ENCODE assay signal across 2 cellular contexts in the genomic region with DNA sequence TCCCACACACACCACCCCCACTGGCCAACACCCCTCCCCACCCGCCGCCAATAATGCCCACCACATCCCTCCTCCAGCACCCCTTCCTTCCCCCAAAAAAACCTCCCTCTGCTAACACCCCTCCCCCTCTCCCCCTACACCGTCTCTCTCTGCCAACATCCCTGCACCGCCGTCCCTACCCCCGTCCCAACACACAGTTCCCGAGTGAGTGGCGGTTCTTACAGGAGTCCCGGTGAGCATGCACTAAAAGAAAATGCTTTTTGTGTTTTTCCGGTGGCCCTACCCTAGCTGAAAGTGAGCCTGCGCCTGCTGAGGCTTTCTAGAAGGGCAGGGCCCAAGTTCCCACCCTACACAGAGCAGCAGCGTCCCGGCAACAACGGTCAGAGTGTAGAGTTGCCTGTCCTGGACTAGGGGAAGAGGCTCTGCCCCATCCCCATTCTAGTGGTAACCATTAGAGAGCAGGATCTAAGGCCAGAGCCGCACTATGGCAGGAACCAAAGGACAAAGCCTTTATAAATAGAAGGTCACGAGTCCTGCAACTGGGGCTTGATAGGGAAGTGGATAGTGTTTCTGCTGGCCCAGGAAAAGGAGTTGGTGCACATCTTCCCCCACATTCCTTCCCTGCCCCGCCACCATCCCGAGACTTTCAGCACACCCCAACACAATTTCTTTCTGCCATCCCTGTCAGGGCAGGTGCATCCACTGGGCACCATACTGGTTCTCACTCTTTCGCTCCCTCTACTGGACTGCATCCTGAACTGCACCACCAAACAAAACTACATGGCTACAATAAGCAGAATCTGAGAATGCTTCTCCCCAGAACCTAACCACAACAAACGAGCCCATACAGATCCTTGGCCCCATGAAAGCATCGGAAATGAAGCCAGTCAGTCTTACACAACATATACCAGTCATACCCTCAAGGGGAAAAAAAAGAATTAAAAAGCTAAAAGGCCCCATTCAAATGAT.
TF ChIP-seq lines count a peak whose summit lies in the region.

No MANE protein-coding gene starts in this region.

TF ChIP-seq in GM12878, 131 proteins besides CTCF, POLR2A, EP300 and RAD21 (continued from another document and continues in another):
- TF ChIP-seq RFX5 (IDR thresholded peaks at IDR 0.05; ENCODE audit: low read depth, low read length): no peak
- no peak for TF ChIP-seq NFYA (IDR thresholded peaks at IDR 0.05; ENCODE audit: borderline replicate concordance, low read depth, low read length)
- TF ChIP-seq BRCA1 (IDR thresholded peaks at IDR 0.05; ENCODE audit: low read depth, low read length): no peak
- TF ChIP-seq YY1 (IDR thresholded peaks at IDR 0.05; ENCODE audit: low read depth, low read length): 0 out of 2 replicates have a peak, but pooled peaks have one; percentile 54
- TF ChIP-seq, protein P1, sequence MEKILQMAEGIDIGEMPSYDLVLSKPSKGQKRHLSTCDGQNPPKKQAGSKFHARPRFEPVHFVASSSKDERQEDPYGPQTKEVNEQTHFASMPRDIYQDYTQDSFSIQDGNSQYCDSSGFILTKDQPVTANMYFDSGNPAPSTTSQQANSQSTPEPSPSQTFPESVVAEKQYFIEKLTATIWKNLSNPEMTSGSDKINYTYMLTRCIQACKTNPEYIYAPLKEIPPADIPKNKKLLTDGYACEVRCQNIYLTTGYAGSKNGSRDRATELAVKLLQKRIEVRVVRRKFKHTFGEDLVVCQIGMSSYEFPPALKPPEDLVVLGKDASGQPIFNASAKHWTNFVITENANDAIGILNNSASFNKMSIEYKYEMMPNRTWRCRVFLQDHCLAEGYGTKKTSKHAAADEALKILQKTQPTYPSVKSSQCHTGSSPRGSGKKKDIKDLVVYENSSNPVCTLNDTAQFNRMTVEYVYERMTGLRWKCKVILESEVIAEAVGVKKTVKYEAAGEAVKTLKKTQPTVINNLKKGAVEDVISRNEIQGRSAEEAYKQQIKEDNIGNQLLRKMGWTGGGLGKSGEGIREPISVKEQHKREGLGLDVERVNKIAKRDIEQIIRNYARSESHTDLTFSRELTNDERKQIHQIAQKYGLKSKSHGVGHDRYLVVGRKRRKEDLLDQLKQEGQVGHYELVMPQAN (conservative IDR thresholded peaks at IDR 0.05): no peak
- TF ChIP-seq, protein P2, sequence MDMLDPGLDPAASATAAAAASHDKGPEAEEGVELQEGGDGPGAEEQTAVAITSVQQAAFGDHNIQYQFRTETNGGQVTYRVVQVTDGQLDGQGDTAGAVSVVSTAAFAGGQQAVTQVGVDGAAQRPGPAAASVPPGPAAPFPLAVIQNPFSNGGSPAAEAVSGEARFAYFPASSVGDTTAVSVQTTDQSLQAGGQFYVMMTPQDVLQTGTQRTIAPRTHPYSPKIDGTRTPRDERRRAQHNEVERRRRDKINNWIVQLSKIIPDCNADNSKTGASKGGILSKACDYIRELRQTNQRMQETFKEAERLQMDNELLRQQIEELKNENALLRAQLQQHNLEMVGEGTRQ (IDR thresholded peaks at IDR 0.05; ENCODE audit: borderline replicate concordance, low read depth, low read length): no peak
- TF ChIP-seq, protein P3, sequence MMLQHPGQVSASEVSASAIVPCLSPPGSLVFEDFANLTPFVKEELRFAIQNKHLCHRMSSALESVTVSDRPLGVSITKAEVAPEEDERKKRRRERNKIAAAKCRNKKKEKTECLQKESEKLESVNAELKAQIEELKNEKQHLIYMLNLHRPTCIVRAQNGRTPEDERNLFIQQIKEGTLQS (IDR thresholded peaks at IDR 0.05; ENCODE audit: borderline replicate concordance, extremely low read depth, low read depth, low read length): no peak
- no peak for TF ChIP-seq NR2C2 (IDR thresholded peaks at IDR 0.05; ENCODE audit: borderline replicate concordance, control insufficient read depth, insufficient read length, low read depth)
- TF ChIP-seq RUNX3 (IDR thresholded peaks at IDR 0.05; ENCODE audit: low read length): peak; percentile 32
- no peak for TF ChIP-seq ZNF622 (IDR thresholded peaks at IDR 0.05)
- TF ChIP-seq, protein P4, sequence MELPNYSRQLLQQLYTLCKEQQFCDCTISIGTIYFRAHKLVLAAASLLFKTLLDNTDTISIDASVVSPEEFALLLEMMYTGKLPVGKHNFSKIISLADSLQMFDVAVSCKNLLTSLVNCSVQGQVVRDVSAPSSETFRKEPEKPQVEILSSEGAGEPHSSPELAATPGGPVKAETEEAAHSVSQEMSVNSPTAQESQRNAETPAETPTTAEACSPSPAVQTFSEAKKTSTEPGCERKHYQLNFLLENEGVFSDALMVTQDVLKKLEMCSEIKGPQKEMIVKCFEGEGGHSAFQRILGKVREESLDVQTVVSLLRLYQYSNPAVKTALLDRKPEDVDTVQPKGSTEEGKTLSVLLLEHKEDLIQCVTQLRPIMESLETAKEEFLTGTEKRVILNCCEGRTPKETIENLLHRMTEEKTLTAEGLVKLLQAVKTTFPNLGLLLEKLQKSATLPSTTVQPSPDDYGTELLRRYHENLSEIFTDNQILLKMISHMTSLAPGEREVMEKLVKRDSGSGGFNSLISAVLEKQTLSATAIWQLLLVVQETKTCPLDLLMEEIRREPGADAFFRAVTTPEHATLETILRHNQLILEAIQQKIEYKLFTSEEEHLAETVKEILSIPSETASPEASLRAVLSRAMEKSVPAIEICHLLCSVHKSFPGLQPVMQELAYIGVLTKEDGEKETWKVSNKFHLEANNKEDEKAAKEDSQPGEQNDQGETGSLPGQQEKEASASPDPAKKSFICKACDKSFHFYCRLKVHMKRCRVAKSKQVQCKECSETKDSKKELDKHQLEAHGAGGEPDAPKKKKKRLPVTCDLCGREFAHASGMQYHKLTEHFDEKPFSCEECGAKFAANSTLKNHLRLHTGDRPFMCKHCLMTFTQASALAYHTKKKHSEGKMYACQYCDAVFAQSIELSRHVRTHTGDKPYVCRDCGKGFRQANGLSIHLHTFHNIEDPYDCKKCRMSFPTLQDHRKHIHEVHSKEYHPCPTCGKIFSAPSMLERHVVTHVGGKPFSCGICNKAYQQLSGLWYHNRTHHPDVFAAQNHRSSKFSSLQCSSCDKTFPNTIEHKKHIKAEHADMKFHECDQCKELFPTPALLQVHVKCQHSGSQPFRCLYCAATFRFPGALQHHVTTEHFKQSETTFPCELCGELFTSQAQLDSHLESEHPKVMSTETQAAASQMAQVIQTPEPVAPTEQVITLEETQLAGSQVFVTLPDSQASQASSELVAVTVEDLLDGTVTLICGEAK (IDR thresholded peaks at IDR 0.05; ENCODE audit: borderline replicate concordance): no peak
- TF ChIP-seq ASH2L (IDR thresholded peaks at IDR 0.05; ENCODE audit: borderline replicate concordance, low read depth): no peak
- TF ChIP-seq, protein P5, sequence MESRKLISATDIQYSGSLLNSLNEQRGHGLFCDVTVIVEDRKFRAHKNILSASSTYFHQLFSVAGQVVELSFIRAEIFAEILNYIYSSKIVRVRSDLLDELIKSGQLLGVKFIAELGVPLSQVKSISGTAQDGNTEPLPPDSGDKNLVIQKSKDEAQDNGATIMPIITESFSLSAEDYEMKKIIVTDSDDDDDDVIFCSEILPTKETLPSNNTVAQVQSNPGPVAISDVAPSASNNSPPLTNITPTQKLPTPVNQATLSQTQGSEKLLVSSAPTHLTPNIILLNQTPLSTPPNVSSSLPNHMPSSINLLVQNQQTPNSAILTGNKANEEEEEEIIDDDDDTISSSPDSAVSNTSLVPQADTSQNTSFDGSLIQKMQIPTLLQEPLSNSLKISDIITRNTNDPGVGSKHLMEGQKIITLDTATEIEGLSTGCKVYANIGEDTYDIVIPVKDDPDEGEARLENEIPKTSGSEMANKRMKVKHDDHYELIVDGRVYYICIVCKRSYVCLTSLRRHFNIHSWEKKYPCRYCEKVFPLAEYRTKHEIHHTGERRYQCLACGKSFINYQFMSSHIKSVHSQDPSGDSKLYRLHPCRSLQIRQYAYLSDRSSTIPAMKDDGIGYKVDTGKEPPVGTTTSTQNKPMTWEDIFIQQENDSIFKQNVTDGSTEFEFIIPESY (IDR thresholded peaks at IDR 0.05): no peak

TF ChIP-seq in HepG2, 621 proteins besides CTCF, POLR2A, EP300 and RAD21 (continued from another document):
- TF ChIP-seq, protein P6, sequence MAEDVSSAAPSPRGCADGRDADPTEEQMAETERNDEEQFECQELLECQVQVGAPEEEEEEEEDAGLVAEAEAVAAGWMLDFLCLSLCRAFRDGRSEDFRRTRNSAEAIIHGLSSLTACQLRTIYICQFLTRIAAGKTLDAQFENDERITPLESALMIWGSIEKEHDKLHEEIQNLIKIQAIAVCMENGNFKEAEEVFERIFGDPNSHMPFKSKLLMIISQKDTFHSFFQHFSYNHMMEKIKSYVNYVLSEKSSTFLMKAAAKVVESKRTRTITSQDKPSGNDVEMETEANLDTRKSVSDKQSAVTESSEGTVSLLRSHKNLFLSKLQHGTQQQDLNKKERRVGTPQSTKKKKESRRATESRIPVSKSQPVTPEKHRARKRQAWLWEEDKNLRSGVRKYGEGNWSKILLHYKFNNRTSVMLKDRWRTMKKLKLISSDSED (CRISPR knock-in tag; IDR thresholded peaks at IDR 0.05): no peak
- TF ChIP-seq BORCS8-MEF2B (CRISPR knock-in tag; IDR thresholded peaks at IDR 0.05) (no peak), STAG1 (CRISPR knock-in tag; IDR thresholded peaks at IDR 0.05) (peak; percentile 43)
